1 cellular context compared by ENCODE assay signal in genomic region chr7:45072131-45073030, GRCh38.
TF ChIP-seq lines count a peak whose summit lies in the region.

No MANE protein-coding gene starts in this region.

TF ChIP-seq in SK-N-SH treated with all-trans-retinoic acid at 6 μM for 48 hours, 23 proteins besides CTCF, POLR2A, EP300 and RAD21 (continued from another document):
- no peak for TF ChIP-seq TSHZ2 (CRISPR knock-in tag; IDR thresholded peaks at IDR 0.05)
